ENCODE assay signal across 1 cellular context in the genomic region with DNA sequence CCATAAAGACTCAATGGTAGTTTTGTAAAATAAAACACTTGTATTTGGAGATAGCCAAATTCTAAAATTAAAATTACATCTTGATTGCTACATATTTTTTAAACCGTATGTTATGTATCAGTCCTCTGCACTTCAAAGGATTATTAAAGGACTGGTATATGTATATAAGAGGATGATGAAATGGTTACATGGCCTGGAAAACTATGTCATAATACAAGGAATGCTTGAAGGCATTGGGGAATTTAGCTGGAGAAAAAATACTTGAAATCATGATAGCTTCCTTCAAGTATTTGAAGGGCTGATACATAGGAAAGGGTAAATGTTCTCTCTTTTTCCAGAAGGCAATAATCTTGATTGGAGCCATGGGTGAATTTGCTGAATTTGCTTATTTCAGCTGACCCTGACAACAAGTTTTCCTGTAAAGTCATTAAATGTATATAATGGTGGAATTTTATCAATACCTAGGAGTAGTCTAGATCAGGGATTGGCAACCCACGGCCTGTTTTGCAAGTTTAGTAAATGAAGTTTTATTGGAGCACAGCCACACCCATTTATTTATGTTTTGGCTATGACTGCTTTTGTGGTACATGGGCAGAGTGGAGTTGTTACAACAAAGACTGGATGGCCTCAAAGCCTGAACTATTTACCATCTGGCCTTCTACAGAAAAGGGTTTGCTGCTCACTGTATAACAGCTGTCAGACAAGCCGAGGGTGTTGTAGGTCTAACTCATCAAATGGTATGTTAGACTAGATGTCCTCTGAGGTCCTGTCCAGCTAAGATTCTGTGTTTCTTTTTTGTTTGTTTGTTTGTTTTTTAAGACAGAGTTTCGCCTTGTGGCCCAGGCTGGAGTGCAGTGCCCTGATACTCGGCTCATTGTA.
TF ChIP-seq lines count a peak whose summit lies in the region.

No MANE protein-coding gene starts in this region.

TF ChIP-seq in IMR-90, 13 proteins besides CTCF, POLR2A, EP300 and RAD21:
- TF ChIP-seq CEBPB (IDR thresholded peaks at IDR 0.05; ENCODE audit: low read depth, low read length) (peak; percentile 76), SMC3 (IDR thresholded peaks at IDR 0.05; ENCODE audit: low read depth, low read length) (no peak), MAFK (IDR thresholded peaks at IDR 0.05; ENCODE audit: low read depth, low read length) (peak; percentile 85)
